Comparison of ENCODE assay signal across 17 cellular contexts in the genomic region with DNA sequence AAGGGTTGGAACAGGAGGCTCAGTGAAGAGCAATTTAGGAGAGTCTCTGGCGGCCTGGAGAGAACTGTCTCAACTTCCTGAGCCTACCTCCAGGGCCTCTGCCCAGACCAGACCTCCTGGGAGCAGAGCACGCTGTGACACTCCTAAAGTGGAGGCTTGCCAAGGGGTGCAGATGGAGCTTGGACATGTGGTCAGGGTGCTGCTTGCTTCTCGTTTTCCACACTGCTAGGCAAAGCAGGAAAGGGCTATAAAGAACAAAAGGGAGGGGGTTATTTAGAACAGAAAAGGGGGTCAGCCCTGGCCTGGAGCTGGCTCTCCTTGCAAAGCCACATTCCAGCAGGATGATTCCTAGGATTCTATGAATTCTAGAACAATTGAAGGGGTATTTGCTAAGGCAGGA.
DNase-seq lines count a peak whose midpoint lies in the region; ATAC-seq lines count a peak whose summit lies in the region.
"Had no signal": no experiment of that assay in that cellular context is flagged by ENCODE, and none has a peak within 500 bp of the region (broad histone marks: within the 10 kb centered on the region; RNA-seq: fewer than 3 reads in every experiment).

No MANE protein-coding gene starts in this region.

- no peaks in the 10 kb centered on the region for H3K36me3 ChIP-seq in H7 (replicated peaks; ENCODE audit: control insufficient read depth, insufficient read depth, low read length)

- DNase-seq in COR-L47 (lab: John Stamatoyannopoulos, UW) (peak; percentile 35), MV-4-11 (lab: John Stamatoyannopoulos, UW) (peak; percentile 25), dermis blood vessel endothelial cell (peak; percentile 42), H7 (no peak), T1000 (lab: John Stamatoyannopoulos, UW) (no peak)
- no peak for DNase-seq in natural killer cell treated with Interleukin-12 subunit alpha and Interleukin-12 subunit beta and Interleukin-15 and Interleukin-18, amount 100 ng/mL, for 72 hours (ENCODE audit: low spot score)
- no peak for DNase-seq in activated naive CD4-positive, alpha-beta T cell treated with anti-CD3 and anti-CD28 coated beads, Interleukin-2, amount 50 U/mL, for 16 hours
- DNase-seq: activated CD4-positive, alpha-beta T cell treated with anti-CD3 and anti-CD28 coated beads, Interleukin-2, amount 50 U/mL, for 4 hours; activated T-cell treated with anti-CD3 and anti-CD28 coated beads, Interleukin-2, amount 50 U/mL, for 72 hours; cortex of kidney; DMS153; NCI-H1417; stimulated activated naive CD8-positive, alpha-beta T cell treated with anti-CD3 and anti-CD28 coated beads, Interleukin-15, Interleukin-2, amounts not matched to agents 100 U/mL and 50 U/mL, for 24 hours; T-helper 9 cell had no signal

- H3K4me3 Mint-ChIP-seq in natural killer cell treated with Interleukin-12 subunit alpha and Interleukin-12 subunit beta and Interleukin-15 and Interleukin-18, amount 100 ng/mL, for 72 hours: peak overlapping the region; percentile 50
- H3K4me3 Mint-ChIP-seq: activated T-cell treated with anti-CD3 and anti-CD28 coated beads, Interleukin-2, amount 50 U/mL, for 72 hours; neural crest cell had no signal

- H3K27ac Mint-ChIP-seq in natural killer cell treated with Interleukin-12 subunit alpha and Interleukin-12 subunit beta and Interleukin-15 and Interleukin-18, amount 100 ng/mL, for 72 hours: peak overlapping the region; percentile 91 to 94
- H3K27ac Mint-ChIP-seq: activated T-cell treated with anti-CD3 and anti-CD28 coated beads, Interleukin-2, amount 50 U/mL, for 72 hours had no signal

- ATAC-seq in natural killer cell treated with Interleukin-12 subunit alpha and Interleukin-12 subunit beta and Interleukin-15 and Interleukin-18, amount 100 ng/mL, for 72 hours: no peak
- ATAC-seq in GM19467 (IDR thresholded peaks at IDR 0.05; ENCODE audit: unreplicated experiment): no peak
- ATAC-seq: activated T-cell treated with anti-CD3 and anti-CD28 coated beads, Interleukin-2, amount 50 U/mL, for 72 hours; stimulated activated naive CD8-positive, alpha-beta T cell treated with anti-CD3 and anti-CD28 coated beads, Interleukin-15, Interleukin-2, amounts not matched to agents 100 U/mL and 50 U/mL, for 24 hours had no signal

- peaks cover 11% of the 10 kb centered on the region for H3K9me3 Mint-ChIP-seq in natural killer cell treated with Interleukin-12 subunit alpha and Interleukin-12 subunit beta and Interleukin-15 and Interleukin-18, amount 100 ng/mL, for 72 hours

- H3K36me3 Mint-ChIP-seq in natural killer cell treated with Interleukin-12 subunit alpha and Interleukin-12 subunit beta and Interleukin-15 and Interleukin-18, amount 100 ng/mL, for 72 hours: peaks cover 11% of the 10 kb centered on the region

- H3K4me3 ChIP-seq in H7 (ENCODE audit: insufficient read depth, low read depth, low read length): no peak overlapping the region
- H3K4me3 ChIP-seq: hepatocyte had no signal

- peaks cover 50 to 52% of the 10 kb centered on the region in 2 donors for H3K4me1 Mint-ChIP-seq in natural killer cell treated with Interleukin-12 subunit alpha and Interleukin-12 subunit beta and Interleukin-15 and Interleukin-18, amount 100 ng/mL, for 72 hours (ENCODE audit: low read depth in 2 of 2)
- H3K4me1 Mint-ChIP-seq: neural crest cell had no signal

- H3K27me3 Mint-ChIP-seq in natural killer cell treated with Interleukin-12 subunit alpha and Interleukin-12 subunit beta and Interleukin-15 and Interleukin-18, amount 100 ng/mL, for 72 hours: no peaks in the 10 kb centered on the region

- H3K27me3 ChIP-seq in H7 (ENCODE audit: control insufficient read depth, insufficient read depth, low read length): no peaks in the 10 kb centered on the region
- H3K27me3 ChIP-seq: hepatocyte had no signal

Comparison
In these comparisons a context has a peak if more than half of its experiments do, and no peak if none do; other contexts are left out.
1. DNase-seq: peak in COR-L47 (single experiment), MV-4-11 (single experiment) and dermis blood vessel endothelial cell (single experiment); none in natural killer cell treated with Interleukin-12 subunit alpha and Interleukin-12 subunit beta and Interleukin-15 and Interleukin-18, amount 100 ng/mL, for 72 hours (single experiment), H7 (single experiment), T1000 (single experiment) and activated naive CD4-positive, alpha-beta T cell treated with anti-CD3 and anti-CD28 coated beads, Interleukin-2, amount 50 U/mL, for 16 hours (single experiment).